ENCODE assay signal across 1 cellular context in the genomic region with DNA sequence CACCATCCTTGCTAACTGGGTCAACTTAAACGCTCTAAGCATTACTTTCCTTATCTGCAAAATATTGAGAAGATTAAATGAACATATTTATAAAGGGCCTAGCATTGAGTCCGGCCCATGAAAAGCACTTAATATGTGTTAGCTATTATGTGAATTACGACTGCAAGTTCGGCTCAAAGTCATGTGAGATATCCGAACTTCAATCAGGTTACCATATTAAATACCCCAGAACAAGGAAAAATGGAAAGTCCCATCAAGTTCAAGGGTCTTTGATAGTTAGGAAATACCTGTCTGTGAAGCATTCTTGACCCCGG.
TF ChIP-seq lines count a peak whose summit lies in the region.

No MANE protein-coding gene starts in this region.

TF ChIP-seq in GM12878, 131 proteins besides CTCF, POLR2A, EP300 and RAD21 (continued from another document):
- TF ChIP-seq ZZZ3 (IDR thresholded peaks at IDR 0.05; ENCODE audit: control insufficient read depth, insufficient read length, low read depth) (no peak), SIN3A (IDR thresholded peaks at IDR 0.05; ENCODE audit: low read depth, low read length) (no peak)
